ENCODE assay signal across 25 cellular contexts in genomic region chr2:27866237-27866636, GRCh38.
"Had no signal": no experiment of that assay in that cellular context is flagged by ENCODE, and none has a peak within 500 bp of the region (broad histone marks: within the 10 kb centered on the region; RNA-seq: fewer than 3 reads in every experiment).

No MANE protein-coding gene starts in this region.

- H3K36me3 Mint-ChIP-seq: neural progenitor cell, type B pancreatic cell had no signal

- H3K4me1 Mint-ChIP-seq: immature natural killer cell; naive thymus-derived CD8-positive, alpha-beta T cell; nephron; stimulated activated memory B cell treated with anti-CD40 and anti-IgM and Interleukin-4, amounts not matched to agents 10 μg/mL and 1 μg/mL and 100 μg/mL, for 72 hours; stimulated activated naive CD8-positive, alpha-beta T cell treated with anti-CD3 and anti-CD28 coated beads, Interleukin-15, amount 100 ng/mL, for 72 hours had no signal

- H3K9me3 Mint-ChIP-seq: naive thymus-derived CD8-positive, alpha-beta T cell; nephron; neural progenitor cell; stimulated activated memory B cell treated with anti-CD40 and anti-IgM and Interleukin-4, amounts not matched to agents 10 μg/mL and 1 μg/mL and 100 μg/mL, for 72 hours; stimulated activated naive CD8-positive, alpha-beta T cell treated with anti-CD3 and anti-CD28 coated beads, Interleukin-15, amount 100 ng/mL, for 72 hours; type B pancreatic cell had no signal

- FAIRE-seq: islet of Langerhans, kidney had no signal

- H3K4me3 Mint-ChIP-seq: immature natural killer cell; naive thymus-derived CD8-positive, alpha-beta T cell; nephron; neural progenitor cell; stimulated activated memory B cell treated with anti-CD40 and anti-IgM and Interleukin-4, amounts not matched to agents 10 μg/mL and 1 μg/mL and 100 μg/mL, for 72 hours; stimulated activated naive CD8-positive, alpha-beta T cell treated with anti-CD3 and anti-CD28 coated beads, Interleukin-15, amount 100 ng/mL, for 72 hours; type B pancreatic cell had no signal

- H3K27me3 Mint-ChIP-seq: naive thymus-derived CD8-positive, alpha-beta T cell; progenitor cell of endocrine pancreas; stimulated activated memory B cell treated with anti-CD40 and anti-IgM and Interleukin-4, amounts not matched to agents 10 μg/mL and 1 μg/mL and 100 μg/mL, for 72 hours; stimulated activated naive CD8-positive, alpha-beta T cell treated with anti-CD3 and anti-CD28 coated beads, Interleukin-15, amount 100 ng/mL, for 72 hours; type B pancreatic cell had no signal

- ATAC-seq: left colon; left lung; lower lobe of right lung; naive thymus-derived CD8-positive, alpha-beta T cell; right lobe of liver; stimulated activated memory B cell treated with anti-CD40 and anti-IgM and Interleukin-4, amounts not matched to agents 10 μg/mL and 1 μg/mL and 100 μg/mL, for 72 hours; stimulated activated naive CD8-positive, alpha-beta T cell treated with anti-CD3 and anti-CD28 coated beads, Interleukin-15, amount 100 ng/mL, for 72 hours had no signal

- H3K27ac Mint-ChIP-seq: immature natural killer cell; naive thymus-derived CD8-positive, alpha-beta T cell; neural progenitor cell; progenitor cell of endocrine pancreas; stimulated activated memory B cell treated with anti-CD40 and anti-IgM and Interleukin-4, amounts not matched to agents 10 μg/mL and 1 μg/mL and 100 μg/mL, for 72 hours; type B pancreatic cell had no signal

- DNase-seq: immature natural killer cell; kidney; left colon; left lung; lower lobe of right lung; mammary epithelial cell; mesenchymal stem cell; naive thymus-derived CD8-positive, alpha-beta T cell; occipital lobe; ovary; right lobe of liver; stimulated activated CD4-positive, alpha-beta T cell treated with anti-CD3 and anti-CD28 coated beads, Interleukin-1b, Interleukin-23, amount 100 ng/mL, for 48 hours; stimulated activated CD4-positive, alpha-beta T cell treated with anti-CD3 and anti-CD28 coated beads, Interleukin-2, amount 100 ng/mL, for 48 hours; stimulated activated CD4-positive, alpha-beta T cell treated with anti-CD3 and anti-CD28 coated beads, Interleukin-4, amount 100 ng/mL, for 4 hours; stimulated activated CD8-positive, alpha-beta memory T cell treated with anti-CD3 and anti-CD28 coated beads, Interleukin-4, amount 100 ng/mL, for 48 hours; stimulated activated naive CD4-positive, alpha-beta T cell treated with Interleukin-2 at 50 U/mL for 16 hours; stimulated activated naive CD8-positive, alpha-beta T cell treated with anti-CD3 and anti-CD28 coated beads, Interleukin-15, amount 100 ng/mL, for 72 hours; substantia nigra; uterus had no signal
